Comparison of ENCODE assay signal across 1 cellular context in the genomic region with DNA sequence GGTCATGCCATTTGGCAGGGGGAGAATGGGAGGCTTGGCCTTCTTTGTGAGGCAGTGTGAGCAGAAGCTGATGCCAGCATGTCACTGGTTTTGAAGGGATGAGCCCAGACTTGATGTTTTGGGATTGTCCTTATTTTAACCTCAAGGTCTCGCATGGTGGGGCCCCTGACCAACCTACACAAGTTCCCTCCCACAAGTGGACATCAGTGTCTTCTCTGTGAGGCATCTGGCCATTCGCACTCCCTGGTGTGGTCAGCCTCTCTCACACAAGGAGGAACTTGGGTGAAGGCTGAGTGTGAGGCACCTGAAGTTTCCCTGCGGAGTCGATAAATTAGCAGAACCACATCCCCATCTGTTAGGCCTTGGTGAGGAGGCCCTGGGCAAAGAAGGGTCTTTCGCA.
TF ChIP-seq lines count a peak whose summit lies in the region.

No MANE protein-coding gene starts in this region.

TF ChIP-seq in HepG2, 621 proteins besides CTCF, POLR2A, EP300 and RAD21 (continued from another document):
- TF ChIP-seq, protein P1, sequence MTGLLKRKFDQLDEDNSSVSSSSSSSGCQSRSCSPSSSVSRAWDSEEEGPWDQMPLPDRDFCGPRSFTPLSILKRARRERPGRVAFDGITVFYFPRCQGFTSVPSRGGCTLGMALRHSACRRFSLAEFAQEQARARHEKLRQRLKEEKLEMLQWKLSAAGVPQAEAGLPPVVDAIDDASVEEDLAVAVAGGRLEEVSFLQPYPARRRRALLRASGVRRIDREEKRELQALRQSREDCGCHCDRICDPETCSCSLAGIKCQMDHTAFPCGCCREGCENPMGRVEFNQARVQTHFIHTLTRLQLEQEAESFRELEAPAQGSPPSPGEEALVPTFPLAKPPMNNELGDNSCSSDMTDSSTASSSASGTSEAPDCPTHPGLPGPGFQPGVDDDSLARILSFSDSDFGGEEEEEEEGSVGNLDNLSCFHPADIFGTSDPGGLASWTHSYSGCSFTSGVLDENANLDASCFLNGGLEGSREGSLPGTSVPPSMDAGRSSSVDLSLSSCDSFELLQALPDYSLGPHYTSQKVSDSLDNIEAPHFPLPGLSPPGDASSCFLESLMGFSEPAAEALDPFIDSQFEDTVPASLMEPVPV (CRISPR knock-in tag; IDR thresholded peaks at IDR 0.05) = no peak
- TF ChIP-seq ZNF773 (CRISPR knock-in tag; IDR thresholded peaks at IDR 0.05; ENCODE audit: borderline replicate concordance) (no peak), SAFB2 (CRISPR knock-in tag; IDR thresholded peaks at IDR 0.05; ENCODE audit: borderline replicate concordance, low read depth) (no peak), ZSCAN25 (CRISPR knock-in tag; IDR thresholded peaks at IDR 0.05) (no peak), RBM22 (optimal IDR thresholded peaks at IDR 0.05; ENCODE audit: low read length) (peak; percentile 92), ETV5 (CRISPR knock-in tag; IDR thresholded peaks at IDR 0.05; ENCODE audit: borderline replicate concordance) (no peak), CBX2 (IDR thresholded peaks at IDR 0.05; ENCODE audit: low read depth, low read length) (no peak), CBX2 (CRISPR knock-in tag; IDR thresholded peaks at IDR 0.05; ENCODE audit: low read depth) (no peak), NKX3-1 (CRISPR knock-in tag; IDR thresholded peaks at IDR 0.05) (no peak), ZNF260 (CRISPR knock-in tag; IDR thresholded peaks at IDR 0.05; ENCODE audit: borderline replicate concordance, low read depth) (no peak), POLR2AphosphoS5 (IDR thresholded peaks at IDR 0.05; ENCODE audit: low read depth, low read length) (peak; percentile 35; the same call in 1 of the 2 replicates)
- TF ChIP-seq, protein P2, sequence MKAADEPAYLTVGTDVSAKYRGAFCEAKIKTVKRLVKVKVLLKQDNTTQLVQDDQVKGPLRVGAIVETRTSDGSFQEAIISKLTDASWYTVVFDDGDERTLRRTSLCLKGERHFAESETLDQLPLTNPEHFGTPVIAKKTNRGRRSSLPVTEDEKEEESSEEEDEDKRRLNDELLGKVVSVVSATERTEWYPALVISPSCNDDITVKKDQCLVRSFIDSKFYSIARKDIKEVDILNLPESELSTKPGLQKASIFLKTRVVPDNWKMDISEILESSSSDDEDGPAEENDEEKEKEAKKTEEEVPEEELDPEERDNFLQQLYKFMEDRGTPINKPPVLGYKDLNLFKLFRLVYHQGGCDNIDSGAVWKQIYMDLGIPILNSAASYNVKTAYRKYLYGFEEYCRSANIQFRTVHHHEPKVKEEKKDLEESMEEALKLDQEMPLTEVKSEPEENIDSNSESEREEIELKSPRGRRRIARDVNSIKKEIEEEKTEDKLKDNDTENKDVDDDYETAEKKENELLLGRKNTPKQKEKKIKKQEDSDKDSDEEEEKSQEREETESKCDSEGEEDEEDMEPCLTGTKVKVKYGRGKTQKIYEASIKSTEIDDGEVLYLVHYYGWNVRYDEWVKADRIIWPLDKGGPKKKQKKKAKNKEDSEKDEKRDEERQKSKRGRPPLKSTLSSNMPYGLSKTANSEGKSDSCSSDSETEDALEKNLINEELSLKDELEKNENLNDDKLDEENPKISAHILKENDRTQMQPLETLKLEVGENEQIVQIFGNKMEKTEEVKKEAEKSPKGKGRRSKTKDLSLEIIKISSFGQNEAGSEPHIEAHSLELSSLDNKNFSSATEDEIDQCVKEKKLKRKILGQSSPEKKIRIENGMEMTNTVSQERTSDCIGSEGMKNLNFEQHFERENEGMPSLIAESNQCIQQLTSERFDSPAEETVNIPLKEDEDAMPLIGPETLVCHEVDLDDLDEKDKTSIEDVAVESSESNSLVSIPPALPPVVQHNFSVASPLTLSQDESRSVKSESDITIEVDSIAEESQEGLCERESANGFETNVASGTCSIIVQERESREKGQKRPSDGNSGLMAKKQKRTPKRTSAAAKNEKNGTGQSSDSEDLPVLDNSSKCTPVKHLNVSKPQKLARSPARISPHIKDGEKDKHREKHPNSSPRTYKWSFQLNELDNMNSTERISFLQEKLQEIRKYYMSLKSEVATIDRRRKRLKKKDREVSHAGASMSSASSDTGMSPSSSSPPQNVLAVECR (CRISPR knock-in tag; IDR thresholded peaks at IDR 0.05; ENCODE audit: borderline replicate concordance) = no peak
- TF ChIP-seq, protein P3, sequence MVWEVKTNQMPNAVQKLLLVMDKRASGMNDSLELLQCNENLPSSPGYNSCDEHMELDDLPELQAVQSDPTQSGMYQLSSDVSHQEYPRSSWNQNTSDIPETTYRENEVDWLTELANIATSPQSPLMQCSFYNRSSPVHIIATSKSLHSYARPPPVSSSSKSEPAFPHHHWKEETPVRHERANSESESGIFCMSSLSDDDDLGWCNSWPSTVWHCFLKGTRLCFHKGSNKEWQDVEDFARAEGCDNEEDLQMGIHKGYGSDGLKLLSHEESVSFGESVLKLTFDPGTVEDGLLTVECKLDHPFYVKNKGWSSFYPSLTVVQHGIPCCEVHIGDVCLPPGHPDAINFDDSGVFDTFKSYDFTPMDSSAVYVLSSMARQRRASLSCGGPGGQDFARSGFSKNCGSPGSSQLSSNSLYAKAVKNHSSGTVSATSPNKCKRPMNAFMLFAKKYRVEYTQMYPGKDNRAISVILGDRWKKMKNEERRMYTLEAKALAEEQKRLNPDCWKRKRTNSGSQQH (CRISPR knock-in tag; IDR thresholded peaks at IDR 0.05; ENCODE audit: low read depth) = no peak
